22 cellular contexts compared by ENCODE assay signal in the genomic region with DNA sequence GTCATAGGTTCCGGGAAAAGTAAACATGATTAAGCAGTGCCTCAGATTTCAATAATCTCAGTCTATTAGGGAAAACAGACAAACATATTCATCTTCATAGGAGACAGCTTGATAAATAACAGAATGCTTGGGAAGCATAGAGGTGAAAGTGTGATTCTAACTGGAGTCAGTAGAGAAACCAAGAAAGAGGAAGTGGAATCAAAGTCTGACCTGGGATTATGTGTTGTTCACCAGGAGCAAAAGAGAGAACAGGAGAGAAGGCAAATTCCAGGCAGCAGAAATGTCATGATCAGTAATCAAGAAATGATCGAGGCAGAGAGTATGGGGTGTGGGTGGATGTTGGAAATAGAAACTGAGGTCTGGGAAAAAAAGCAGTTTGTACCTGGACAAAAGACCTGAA. TPM values are rescaled to one million over a fixed set of nuclear protein-coding genes. Genes with fewer than 3 reads are reported as not detected.
"Had no signal": no experiment of that assay in that cellular context is flagged by ENCODE, and none has a peak within 500 bp of the region (broad histone marks: within the 10 kb centered on the region; RNA-seq: fewer than 3 reads in every experiment).

No MANE protein-coding gene starts in this region.

- H3K27ac Mint-ChIP-seq: activated CD8-positive, alpha-beta T cell treated with anti-CD3 and anti-CD28 coated beads for 36 hours; activated naive CD8-positive, alpha-beta T cell treated with anti-CD3 and anti-CD28 coated beads, Interleukin-2, amount 50 U/mL, for 24 hours; naive B cell; stimulated activated naive CD8-positive, alpha-beta T cell treated with anti-CD3 and anti-CD28 coated beads, Interleukin-15, amount 100 ng/mL, for 72 hours had no signal

- FAIRE-seq: bronchial epithelial cell, colon, endothelial cell of umbilical vein had no signal

- H3K36me3 Mint-ChIP-seq: naive B cell had no signal

- ATAC-seq: activated CD8-positive, alpha-beta T cell treated with anti-CD3 and anti-CD28 coated beads for 36 hours; activated naive CD8-positive, alpha-beta T cell treated with anti-CD3 and anti-CD28 coated beads, Interleukin-2, amount 50 U/mL, for 24 hours; left colon; stimulated activated naive CD8-positive, alpha-beta T cell treated with anti-CD3 and anti-CD28 coated beads, Interleukin-15, amount 100 ng/mL, for 72 hours; upper lobe of right lung had no signal

- H3K4me1 ChIP-seq: ascending aorta, testis, upper lobe of right lung had no signal

- H3K9me3 Mint-ChIP-seq: activated naive CD8-positive, alpha-beta T cell treated with anti-CD3 and anti-CD28 coated beads, Interleukin-2, amount 50 U/mL, for 24 hours; naive B cell; stimulated activated naive CD8-positive, alpha-beta T cell treated with anti-CD3 and anti-CD28 coated beads, Interleukin-15, amount 100 ng/mL, for 72 hours had no signal

- H3K27me3 ChIP-seq: ascending aorta, neutrophil, testis, upper lobe of right lung had no signal

- DNase-seq: activated CD4-positive, alpha-beta T cell treated with anti-CD3 and anti-CD28 coated beads for 4 hours; activated CD8-positive, alpha-beta memory T cell treated with anti-CD3 and anti-CD28 coated beads, Interleukin-2, amount 50 U/mL, for 4 hours; activated CD8-positive, alpha-beta T cell treated with anti-CD3 and anti-CD28 coated beads for 36 hours; activated naive CD4-positive, alpha-beta T cell treated with Interleukin-2 at 50 U/mL for 16 hours; activated naive CD8-positive, alpha-beta T cell treated with anti-CD3 and anti-CD28 coated beads, Interleukin-2, amount 50 U/mL, for 24 hours; foreskin melanocyte; head of caudate nucleus; left colon; naive B cell; posterior cingulate gyrus; stimulated activated CD4-positive, alpha-beta T cell treated with anti-CD3 and anti-CD28 coated beads, Interleukin-4, amount 100 ng/mL, for 4 hours; stimulated activated naive CD8-positive, alpha-beta T cell treated with anti-CD3 and anti-CD28 coated beads, Interleukin-15, amount 100 ng/mL, for 72 hours; testis; upper lobe of right lung had no signal

- H3K36me3 ChIP-seq: ascending aorta, neutrophil, upper lobe of right lung had no signal

- H3K9me3 ChIP-seq: ascending aorta, neutrophil, testis, upper lobe of right lung had no signal

- H3K27me3 Mint-ChIP-seq: activated CD8-positive, alpha-beta T cell treated with anti-CD3 and anti-CD28 coated beads for 36 hours; activated naive CD8-positive, alpha-beta T cell treated with anti-CD3 and anti-CD28 coated beads, Interleukin-2, amount 50 U/mL, for 24 hours; naive B cell; stimulated activated naive CD8-positive, alpha-beta T cell treated with anti-CD3 and anti-CD28 coated beads, Interleukin-15, amount 100 ng/mL, for 72 hours had no signal

- H3K4me3 ChIP-seq: ascending aorta, skin epidermis, testis, upper lobe of right lung had no signal

- H3K27ac ChIP-seq: ascending aorta, neutrophil, skin epidermis, testis, upper lobe of right lung, VCaP had no signal

- H3K4me3 Mint-ChIP-seq: activated CD8-positive, alpha-beta T cell treated with anti-CD3 and anti-CD28 coated beads for 36 hours; activated naive CD8-positive, alpha-beta T cell treated with anti-CD3 and anti-CD28 coated beads, Interleukin-2, amount 50 U/mL, for 24 hours; naive B cell; stimulated activated naive CD8-positive, alpha-beta T cell treated with anti-CD3 and anti-CD28 coated beads, Interleukin-15, amount 100 ng/mL, for 72 hours had no signal

- H3K4me1 Mint-ChIP-seq: activated naive CD8-positive, alpha-beta T cell treated with anti-CD3 and anti-CD28 coated beads, Interleukin-2, amount 50 U/mL, for 24 hours; naive B cell; stimulated activated naive CD8-positive, alpha-beta T cell treated with anti-CD3 and anti-CD28 coated beads, Interleukin-15, amount 100 ng/mL, for 72 hours had no signal

RNA-seq across cellular contexts. Expression of gene DGKB, which starts 43.7 kb away (rescaled TPM):
- total RNA-seq: activated CD8-positive, alpha-beta T cell treated with anti-CD3 and anti-CD28 coated beads for 36 hours; ascending aorta; bronchial epithelial cell; endothelial cell of umbilical vein; lung microvascular endothelial cell; upper lobe of right lung had no signal
